Comparison of ENCODE assay signal across 19 cellular contexts in the genomic region with DNA sequence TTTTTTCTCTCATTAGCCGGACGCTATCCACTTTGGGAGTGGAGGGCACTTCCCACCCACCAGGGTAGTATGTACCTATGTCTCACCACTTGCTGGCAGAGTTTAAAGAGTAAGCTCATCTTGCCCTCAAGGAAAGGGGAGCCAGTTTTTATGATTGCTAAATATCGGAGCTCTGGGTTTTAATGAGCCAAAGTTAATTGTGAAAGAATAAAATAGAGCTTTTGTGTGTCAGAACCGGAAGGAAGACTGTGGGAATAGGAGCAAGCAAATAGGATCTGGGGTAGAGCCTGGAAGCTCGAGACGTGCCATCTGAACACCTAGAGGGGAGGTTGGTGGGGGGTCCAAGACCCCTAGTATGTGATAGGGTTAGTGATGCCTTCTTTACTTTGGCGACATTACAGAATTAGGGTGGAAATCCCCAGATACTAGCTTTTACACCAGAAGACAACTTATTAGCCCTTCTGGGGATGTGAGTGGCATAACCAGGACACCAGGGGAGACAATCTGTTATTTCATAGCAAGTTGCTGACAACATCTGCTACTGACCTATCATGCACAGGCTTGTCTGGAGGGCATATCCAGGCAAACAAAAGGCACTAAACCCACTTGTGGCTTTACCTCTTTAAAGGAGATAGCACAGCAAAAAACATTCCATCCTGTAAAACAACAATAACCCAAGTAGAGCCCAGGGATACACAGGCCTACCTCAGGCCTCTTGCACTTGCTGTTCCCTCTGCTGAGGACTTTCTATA.
DNase-seq lines count a peak whose midpoint lies in the region; TF ChIP-seq lines count a peak whose summit lies in the region.
"Had no signal": no experiment of that assay in that cellular context is flagged by ENCODE, and none has a peak within 500 bp of the region (broad histone marks: within the 10 kb centered on the region; RNA-seq: fewer than 3 reads in every experiment).

No MANE protein-coding gene starts in this region.

- DNase-seq in DMS 273 treated with DMSO at 0.1 percent for 48 hours (lab: John Stamatoyannopoulos, UW): peak; percentile 10
- peak; percentile 74 for DNase-seq in NCI-H2171 treated with DMSO at 0.1 percent for 48 hours (lab: John Stamatoyannopoulos, UW)
- peak; percentile 67 for DNase-seq in epithelial cell of esophagus (ENCODE audit: low read depth)
- DNase-seq in suprapubic skin (ENCODE audit: low spot score in 2 of 2): no peak
- DNase-seq in stimulated activated naive CD4-positive, alpha-beta T cell treated with Interleukin-2 at 50 U/mL for 16 hours (lab: John Stamatoyannopoulos, UW): no peak
- DNase-seq in HEK293T (ENCODE audit: extremely low spot score): no peak
- DNase-seq in ACHN: no peak
- DNase-seq: BE2C; Calu3; CD8-positive, alpha-beta memory T cell; Karpas-422; NCI-H1105; NCI-H1436 treated with DMSO at 0.1 percent for 48 hours; NCI-H187 treated with DMSO at 0.1 percent for 48 hours; NCI-H2107; NCI-H226; NCI-H774; SK-N-SH; SW 1271 had no signal

- no peaks in the 10 kb centered on the region for H3K4me1 ChIP-seq in suprapubic skin
- H3K4me1 ChIP-seq: BE2C had no signal

- TF ChIP-seq POLR2A in suprapubic skin (IDR thresholded peaks at IDR 0.05): no peak

- peak overlapping the region; percentile 27 for H3K27ac ChIP-seq in suprapubic skin

- POLR2A ChIA-PET in HEK293T (lab: Yijun Ruan, JAX): no interaction called here

- no peak for TF ChIP-seq CTCF in epithelial cell of esophagus (IDR thresholded peaks at IDR 0.05; ENCODE audit: insufficient read depth, low read depth, low read length, missing control alignments)
- no peak for TF ChIP-seq CTCF in suprapubic skin (IDR thresholded peaks at IDR 0.05)

- H3K4me3 ChIP-seq in epithelial cell of esophagus (ENCODE audit: low read length): no peak overlapping the region
- no peak overlapping the region for H3K4me3 ChIP-seq in suprapubic skin

- in situ Hi-C loops in ACHN (cut with HindIII; ENCODE audit: low pct_ligation_motif_present, low pct_unique_long_range_greater_than_20kb, low sequenced_read_pairs): no loop called here

- CTCF ChIA-PET in HEK293T (lab: Yijun Ruan, JAX): no interaction called here

- no peaks in the 10 kb centered on the region for H3K27me3 ChIP-seq in suprapubic skin
- H3K27me3 ChIP-seq: BE2C had no signal

- WGBS in suprapubic skin: 57% methylated on average over 7 of the region's 7 CpGs

- H3K36me3 ChIP-seq in suprapubic skin: no peaks in the 10 kb centered on the region
- H3K36me3 ChIP-seq: BE2C had no signal

- TF ChIP-seq EP300 in suprapubic skin (IDR thresholded peaks at IDR 0.05): no peak

- H3K9me3 ChIP-seq in suprapubic skin: no peaks in the 10 kb centered on the region
- H3K9me3 ChIP-seq: BE2C had no signal

TF ChIP-seq in HEK293T, 16 proteins besides CTCF, POLR2A, EP300 and RAD21:
- TF ChIP-seq BHLHE40 (IDR thresholded peaks at IDR 0.05; ENCODE audit: borderline replicate concordance): no peak
- TF ChIP-seq TARDBP (IDR thresholded peaks at IDR 0.05): no peak
- no peak for TF ChIP-seq SUZ12 (IDR thresholded peaks at IDR 0.05)
- no peak for TF ChIP-seq LEF1 (IDR thresholded peaks at IDR 0.05; ENCODE audit: borderline replicate concordance)
- TF ChIP-seq ARNT (IDR thresholded peaks at IDR 0.05): no peak
- TF ChIP-seq FOXM1 (IDR thresholded peaks at IDR 0.05; ENCODE audit: borderline replicate concordance): no peak

Comparison
In these comparisons a context has a peak if more than half of its experiments do, and no peak if none do; other contexts are left out.
1. DNase-seq: peak in DMS 273 treated with DMSO at 0.1 percent for 48 hours (single experiment), NCI-H2171 treated with DMSO at 0.1 percent for 48 hours (single experiment) and epithelial cell of esophagus (single experiment); none in suprapubic skin (0 of 2), stimulated activated naive CD4-positive, alpha-beta T cell treated with Interleukin-2 at 50 U/mL for 16 hours (single experiment), HEK293T (single experiment) and ACHN (single experiment).